ENCODE assay signal across 8 cellular contexts in the genomic region with DNA sequence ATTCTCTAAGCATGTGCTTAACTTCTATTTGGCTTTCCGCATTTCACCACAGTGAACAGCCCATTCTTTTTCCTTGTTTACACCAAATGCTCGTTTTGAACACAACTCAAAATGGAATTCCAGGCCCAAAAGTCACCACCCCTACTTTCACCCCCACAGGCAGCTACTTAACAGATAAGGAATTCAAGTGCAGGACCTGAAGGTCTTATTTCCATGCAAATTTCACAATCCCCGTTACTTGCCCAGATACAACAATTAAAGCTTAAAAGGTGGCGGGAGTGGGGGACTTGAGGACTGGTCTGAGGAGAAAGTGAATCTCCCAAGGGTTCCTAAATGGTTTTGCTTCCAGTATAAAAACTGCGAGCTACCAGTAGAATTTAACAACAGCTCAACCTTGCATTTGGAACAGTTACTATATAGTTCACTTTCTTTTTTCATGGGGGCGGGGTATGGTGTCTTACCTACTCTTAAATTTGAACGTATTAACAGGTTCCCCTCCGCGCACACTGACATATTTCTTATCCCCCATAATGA. TPM values are rescaled to one million over a fixed set of nuclear protein-coding genes. Genes with fewer than 3 reads are reported as not detected.
DNase-seq lines count a peak whose midpoint lies in the region; ATAC-seq, FAIRE-seq and TF ChIP-seq lines count a peak whose summit lies in the region.

No MANE protein-coding gene starts in this region.

- H3K4me3 ChIP-seq in liver (ENCODE audit: low read depth in 1 of 3, low read length in 3 of 3) (peak overlapping the region; percentile 6 to 59 (median 32)), HepG2 (replicated peaks in 1 of 3; ENCODE audit: insufficient read depth in 1 of 3, low read depth in 2 of 3, low read length in 3 of 3) (no peak overlapping the region), mesenchymal stem cell (ENCODE audit: insufficient read depth in 1 of 2, low read depth in 1 of 2, low read length in 2 of 2) (peak overlapping the region in 1 of 2 experiments; percentile 82), aorta (ENCODE audit: low read length in 2 of 2) (peak overlapping the region; percentile 54 to 68)

- H3K27me3 ChIP-seq in liver (ENCODE audit: control insufficient read depth in 4 of 4, insufficient read depth in 4 of 4, low read length in 3 of 4): peaks cover 0 to 10% (median 2%) of the 10 kb centered on the region in 4 donors
- peaks cover 0 to 35% of the 10 kb centered on the region in 2 experiments; a peak in 2 of 5 replicates for H3K27me3 ChIP-seq in HepG2 (ENCODE audit: control insufficient read depth in 1 of 2, insufficient read depth in 2 of 2, low read length in 2 of 2)
- peaks cover 27 to 29% of the 10 kb centered on the region in 2 experiments for H3K27me3 ChIP-seq in mesenchymal stem cell (ENCODE audit: control insufficient read depth in 1 of 2, insufficient read depth in 1 of 2, low read length in 2 of 2)
- no peaks in the 10 kb centered on the region for H3K27me3 ChIP-seq in aorta (ENCODE audit: control insufficient read depth in 1 of 2, insufficient read depth in 2 of 2, low read length in 1 of 2)

- no peak overlapping the region for H3K14ac ChIP-seq in mesenchymal stem cell (ENCODE audit: low read length in 2 of 2)

- H2AFZ ChIP-seq in HepG2 (ENCODE audit: low read length) (no peak overlapping the region), mesenchymal stem cell (ENCODE audit: low read depth, low read length) (no peak overlapping the region)

- FAIRE-seq in HepG2 (lab: Jason Lieb, UNC): no peak

- H3K9me3 ChIP-seq in liver (ENCODE audit: control insufficient read depth in 4 of 4, low read length in 3 of 4) (peaks cover 0 to 9% (median 4%) of the 10 kb centered on the region in 4 donors), HepG2 (ENCODE audit: low read length) (peaks cover 4% of the 10 kb centered on the region), mesenchymal stem cell (ENCODE audit: control insufficient read depth, low read length) (no peaks in the 10 kb centered on the region), aorta (ENCODE audit: control insufficient read depth, low read length) (no peaks in the 10 kb centered on the region)

- no peak overlapping the region for H2BK15ac ChIP-seq in mesenchymal stem cell (ENCODE audit: low read depth, poor library complexity, severe bottlenecking)

- no peaks in the 10 kb centered on the region for H4K20me1 ChIP-seq in HepG2 (ENCODE audit: insufficient read depth, low read length)

- no peaks in the 10 kb centered on the region for H3K79me2 ChIP-seq in HepG2 (ENCODE audit: insufficient read depth, low read length)

- BruUV-seq in HepG2 (replicated peaks; lab: Mats Ljungman, UMichigan): no TSS peak

- DNase-seq in HepG2 (ENCODE audit: low spot score) (no peak), cerebellar cortex (ENCODE audit: low spot score) (peak; percentile 54), mesenchymal stem cell (peak; percentile 22), aorta (no peak), NCI-H526 treated with DMSO at 0.1 percent for 48 hours (lab: John Stamatoyannopoulos, UW) (no peak), NCI-H187 treated with DMSO at 0.1 percent for 48 hours (lab: John Stamatoyannopoulos, UW) (no peak)

- H3K4me2 ChIP-seq in HepG2 (ENCODE audit: low read depth, low read length) (no peak overlapping the region), mesenchymal stem cell (ENCODE audit: low read length, poor library complexity, severe bottlenecking) (peak overlapping the region; percentile 98)

- POLR2A ChIA-PET in HepG2 (lab: Yijun Ruan, JAX): no interaction called here

- no peak for TF ChIP-seq POLR2A in HepG2 (IDR thresholded peaks at IDR 0.05; ENCODE audit: insufficient read depth in 1 of 2, low read depth in 2 of 2, low read length in 2 of 2)

- H3K27ac ChIP-seq in liver (ENCODE audit: low read depth in 1 of 2, low read length in 2 of 2) (no peak overlapping the region), HepG2 (ENCODE audit: extremely low read length, insufficient read depth, low read length) (no peak overlapping the region), mesenchymal stem cell (ENCODE audit: low read length, poor library complexity, severe bottlenecking) (no peak overlapping the region), aorta (ENCODE audit: low read depth in 1 of 2, low read length in 2 of 2) (peak overlapping the region in 1 of 2 donors; percentile 38)

- H2BK120ac ChIP-seq in mesenchymal stem cell (ENCODE audit: low read depth, low read length): no peak overlapping the region

- H4K8ac ChIP-seq in mesenchymal stem cell (ENCODE audit: low read length): no peak overlapping the region

- in situ Hi-C loops in HepG2 (cut with HindIII; ENCODE audit: extremely low pct_ligation_motif_present, low pct_unique_long_range_greater_than_20kb): loop anchor here (25.0 kb wide), 1 partner anchor 435 kb away; no protein-coding TSS in a partner anchor

- ATAC-seq in HepG2: no peak
- ATAC-seq in aorta (ENCODE audit: low FRiP score): no peak
- ATAC-seq in GM19324 (IDR thresholded peaks at IDR 0.05; ENCODE audit: low FRiP score, unreplicated experiment): no peak

- no peak overlapping the region for H2BK12ac ChIP-seq in mesenchymal stem cell (ENCODE audit: low read length in 2 of 2)

- H3K36me3 ChIP-seq in liver (ENCODE audit: control insufficient read depth in 4 of 4, insufficient read depth in 3 of 4, low read depth in 1 of 4, low read length in 3 of 4) (no peaks in the 10 kb centered on the region), HepG2 (replicated peaks in 1 of 2; ENCODE audit: control insufficient read depth in 1 of 2, insufficient read depth in 2 of 2, low read length in 2 of 2) (no peaks in the 10 kb centered on the region), mesenchymal stem cell (ENCODE audit: control insufficient read depth in 1 of 2, insufficient read depth in 2 of 2, low read depth in 1 of 2, low read length in 2 of 2) (no peaks in the 10 kb centered on the region), aorta (ENCODE audit: control insufficient read depth in 1 of 2, insufficient read depth in 2 of 2, low read length in 1 of 2) (no peaks in the 10 kb centered on the region)

- no peak overlapping the region for H4K91ac ChIP-seq in mesenchymal stem cell (ENCODE audit: low read length)

- no peak for TF ChIP-seq EP300 in HepG2 (IDR thresholded peaks at IDR 0.05; ENCODE audit: low read depth in 2 of 2, low read length in 2 of 2)
- no peak for TF ChIP-seq EP300 in HepG2 (CRISPR knock-in tag; IDR thresholded peaks at IDR 0.05; ENCODE audit: borderline replicate concordance)

- H3K18ac ChIP-seq in mesenchymal stem cell (ENCODE audit: low read depth in 1 of 2, low read length in 2 of 2): no peak overlapping the region

- WGBS in liver: 35% methylated on average over 9 of the region's 9 CpGs
- WGBS in HepG2 (ENCODE audit: low lambda C conversion rate): 69% methylated on average over 9 of the region's 9 CpGs
- 3% methylated on average over 7 of the region's 9 CpGs for WGBS in mesenchymal stem cell
- 43 to 46% methylated on average over 9 of the region's 9 CpGs for WGBS in aorta, 2 donors

- no peak overlapping the region for H2BK5ac ChIP-seq in mesenchymal stem cell (ENCODE audit: low read depth, low read length, poor library complexity, severe bottlenecking)

- H3K4ac ChIP-seq in mesenchymal stem cell (ENCODE audit: low read depth in 1 of 2, low read length in 2 of 2): no peak overlapping the region

- TF ChIP-seq RAD21 in liver (IDR thresholded peaks at IDR 0.05) (no peak), HepG2 (CRISPR knock-in tag; IDR thresholded peaks at IDR 0.05) (no peak)

- TF ChIP-seq CTCF in liver (IDR thresholded peaks at IDR 0.05; ENCODE audit: low read depth, low read length, missing input control) (no peak), HepG2 (CRISPR knock-in tag; IDR thresholded peaks at IDR 0.05) (no peak)

- no peak overlapping the region for H3K9ac ChIP-seq in liver (ENCODE audit: low read depth in 1 of 2, low read length in 2 of 2)
- H3K9ac ChIP-seq in HepG2 (ENCODE audit: insufficient read depth, low read depth, low read length): no peak overlapping the region
- peak overlapping the region; percentile 79 for H3K9ac ChIP-seq in mesenchymal stem cell (ENCODE audit: low read length)

- CTCF ChIA-PET in HepG2 (lab: Yijun Ruan, JAX; ENCODE audit: low intra/inter-chr PET ratio, low total read pairs): no interaction called here

- H3K79me1 ChIP-seq in mesenchymal stem cell (replicated peaks; ENCODE audit: low read length, poor library complexity, severe bottlenecking): no peaks in the 10 kb centered on the region

- no peak overlapping the region for H2AK5ac ChIP-seq in mesenchymal stem cell (ENCODE audit: low read length, severe bottlenecking)

- intact Hi-C loops in HepG2 (cut with micrococcal nuclease; ENCODE audit: unreplicated experiment) (no loop called here), aorta (cut with DNase I) (no loop called here)

- no peak overlapping the region for H3K23ac ChIP-seq in mesenchymal stem cell (ENCODE audit: low read length in 2 of 2)

- H3K4me1 ChIP-seq in liver (ENCODE audit: control insufficient read depth in 4 of 4, insufficient read depth in 4 of 4, low read length in 3 of 4) (peaks cover 0 to 10% (median 5%) of the 10 kb centered on the region in 4 donors), HepG2 (ENCODE audit: insufficient read depth, low read length) (no peaks in the 10 kb centered on the region), mesenchymal stem cell (ENCODE audit: control insufficient read depth, insufficient read depth, low read depth, low read length) (peaks cover 12% of the 10 kb centered on the region), aorta (ENCODE audit: control insufficient read depth in 1 of 2, insufficient read depth in 2 of 2, low read length in 2 of 2) (no peaks in the 10 kb centered on the region)

RNA-seq across cellular contexts. Expression of a gene that starts 3.7 kb away (rescaled TPM):
- under 1 TPM in 1 of 2 donors, not detected in 1; 0.33 TPM for total RNA-seq in liver
- under 1 TPM; 0.03 to 0.14 TPM for polyA plus RNA-seq in liver
- total RNA-seq in HepG2 (2016; rRNA removed; fragmentation: Illumina TruSeq; extraction: Trizol): 0.07 and 0.11 TPM in 2 replicates
- total RNA-seq in HepG2 (2016; cell fraction: cytosol; rRNA removed; fragmentation: Illumina TruSeq; extraction: Trizol; ENCODE audit: low read depth): 0.35 TPM in 1 of 2 replicates, not detected in the other
- 0.11 and 0.12 TPM in 2 replicates for total RNA-seq in HepG2 (2016; cell fraction: insoluble cytoplasmic fraction; rRNA removed; fragmentation: Illumina TruSeq; extraction: Trizol)
- total RNA-seq in HepG2 (2016; cell fraction: membrane; rRNA removed; fragmentation: Illumina TruSeq; extraction: Trizol): 0.22 TPM in 1 of 2 replicates, not detected in the other
- total RNA-seq in HepG2 (2016; cell fraction: nucleus; rRNA removed; fragmentation: Illumina TruSeq; extraction: Trizol): not detected in 2 replicates
- 0.04 and 0.05 TPM in 2 replicates for polyA plus RNA-seq in HepG2 (2011; rRNA removed)
- polyA plus RNA-seq in HepG2 (2011; cell fraction: cytosol; rRNA removed): 0.08 TPM in 1 of 2 replicates, not detected in the other
- polyA plus RNA-seq in HepG2 (2011; cell fraction: nucleus; rRNA removed): 0.06 TPM in 1 of 2 replicates, not detected in the other
- 0.11 and 0.12 TPM in 2 replicates for polyA plus RNA-seq in HepG2 (2012)
- not detected in 2 replicates for polyA plus RNA-seq in HepG2 (2016; cell fraction: cytosol; fragmentation: Illumina TruSeq; extraction: Trizol; ENCODE audit: low read depth)
- 0.09 TPM in 1 of 2 replicates, not detected in the other for polyA plus RNA-seq in HepG2 (2016; cell fraction: insoluble cytoplasmic fraction; fragmentation: Illumina TruSeq; extraction: Trizol; ENCODE audit: low read depth)
- polyA plus RNA-seq in HepG2 (2016; cell fraction: membrane; fragmentation: Illumina TruSeq; extraction: Trizol; ENCODE audit: low read depth): not detected in 2 replicates
- 0.79 TPM in 1 of 2 replicates, not detected in the other for polyA plus RNA-seq in HepG2 (2016; cell fraction: nucleus; fragmentation: Illumina TruSeq; extraction: Trizol; ENCODE audit: insufficient read depth, low read depth)
- not detected in 2 replicates for polyA minus RNA-seq in HepG2 (2011; rRNA and poly(A)+ RNA removed; ENCODE audit: low replicate concordance)
- polyA minus RNA-seq in HepG2 (2011; cell fraction: cytosol; rRNA and poly(A)+ RNA removed): not detected in 2 replicates
- not detected in 2 replicates for polyA minus RNA-seq in HepG2 (2011; cell fraction: nucleus; rRNA and poly(A)+ RNA removed)
- 0.01 TPM for polyA plus RNA-seq in mesenchymal stem cell (2013, experiment 1 of 2)
- 0.05 TPM for polyA plus RNA-seq in mesenchymal stem cell (2013, experiment 2 of 2)
- total RNA-seq in aorta: 1 to 10 TPM; 1.6 to 2.2 TPM
- polyA plus RNA-seq in aorta: 1 to 10 TPM; 1.7 to 4.4 TPM

Comparison
In these comparisons a context has a peak if more than half of its experiments do, and no peak if none do; other contexts are left out.
1. H3K4me3 ChIP-seq: peak in liver (3 of 3) and aorta (2 of 2); none in HepG2 (0 of 3).
2. DNase-seq: peak in cerebellar cortex (single experiment) and mesenchymal stem cell (single experiment); none in HepG2 (single experiment), aorta (0 of 2), NCI-H526 treated with DMSO at 0.1 percent for 48 hours (single experiment) and NCI-H187 treated with DMSO at 0.1 percent for 48 hours (single experiment).